In genomic region chr21:37675202-37675801, GRCh38 we compare ENCODE assay signal across 8 cellular contexts.
DNase-seq lines count a peak whose midpoint lies in the region; ATAC-seq and TF ChIP-seq lines count a peak whose summit lies in the region.

No MANE protein-coding gene starts in this region.

- CTCF ChIA-PET in activated naive CD4-positive, alpha-beta T cell treated with anti-CD3 and anti-CD28 coated beads for 36 hours (lab: Charles Lee), result interaction anchor here (0.6 to 1.6 kb wide), 12 partner anchors 10 to 681 kb away, joined by 3 to 11 read pairs (median 4); no protein-coding TSS in a partner anchor

- peaks cover 7% of the 10 kb centered on the region for H3K27me3 Mint-ChIP-seq in CD4-positive, CD25-positive, alpha-beta regulatory T cell
- peaks cover 16% of the 10 kb centered on the region for H3K27me3 Mint-ChIP-seq in activated naive CD4-positive, alpha-beta T cell treated with anti-CD3 and anti-CD28 coated beads for 36 hours (ENCODE audit: low read depth)

- H3K4me3 ChIP-seq in CD4-positive, CD25-positive, alpha-beta regulatory T cell (ENCODE audit: low read depth, low read length), result no peak overlapping the region
- no peak overlapping the region for H3K4me3 ChIP-seq in cardiac muscle cell
- H3K4me3 ChIP-seq in prostate gland, result no peak overlapping the region

- intact Hi-C loops in activated naive CD4-positive, alpha-beta T cell treated with anti-CD3 and anti-CD28 coated beads for 36 hours (cut with micrococcal nuclease), result loop anchor here (10.0 kb wide), 1 partner anchor 449 kb away; no protein-coding TSS in a partner anchor
- intact Hi-C loops in prostate gland (cut with DNase I), result no loop called here

- H3K27ac ChIP-seq in CD4-positive, CD25-positive, alpha-beta regulatory T cell (ENCODE audit: insufficient read depth, low read length, poor library complexity, severe bottlenecking), result no peak overlapping the region
- H3K27ac ChIP-seq in cardiac muscle cell (no peak overlapping the region), prostate gland (no peak overlapping the region)

- H3K27ac Mint-ChIP-seq in CD4-positive, CD25-positive, alpha-beta regulatory T cell, result no peak overlapping the region
- no peak overlapping the region for H3K27ac Mint-ChIP-seq in activated naive CD4-positive, alpha-beta T cell treated with anti-CD3 and anti-CD28 coated beads for 36 hours

- H3K27me3 ChIP-seq in CD4-positive, CD25-positive, alpha-beta regulatory T cell (ENCODE audit: control insufficient read depth, insufficient read depth, low read length), result peaks cover 5% of the 10 kb centered on the region
- H3K27me3 ChIP-seq in cardiac muscle cell, result peaks cover 4% of the 10 kb centered on the region
- peaks cover 4% of the 10 kb centered on the region for H3K27me3 ChIP-seq in prostate gland (replicated peaks; ENCODE audit: insufficient read depth)

- 17% methylated on average over 35 of the region's 35 CpGs for WGBS in prostate gland

- TF ChIP-seq CTCF in cardiac muscle cell (IDR thresholded peaks at IDR 0.05; ENCODE audit: low read depth, low read length), result peak; percentile 93
- peak; percentile 66 to 90 (median 83) for TF ChIP-seq CTCF in prostate gland (IDR thresholded peaks at IDR 0.05)

- TF ChIP-seq POLR2A in prostate gland (IDR thresholded peaks at IDR 0.05), result no peak

- H3K4me3 Mint-ChIP-seq in CD4-positive, CD25-positive, alpha-beta regulatory T cell, result no peak overlapping the region
- no peak overlapping the region for H3K4me3 Mint-ChIP-seq in activated naive CD4-positive, alpha-beta T cell treated with anti-CD3 and anti-CD28 coated beads for 36 hours

- DNase-seq in CD4-positive, CD25-positive, alpha-beta regulatory T cell, result peak; percentile 16 to 53 (median 29)
- peak; percentile 40 for DNase-seq in HPDE6-E6E7 (ENCODE audit: extremely low spot score)
- peak; percentile 74 for DNase-seq in RPMI8226
- DNase-seq in activated naive CD4-positive, alpha-beta T cell treated with anti-CD3 and anti-CD28 coated beads for 36 hours, result peak; percentile 70
- DNase-seq in cardiac muscle cell (ENCODE audit: low read depth in 1 of 2, low spot score in 1 of 2), result peak; percentile 62 to 82
- peak; percentile 47 for DNase-seq in prostate gland (ENCODE audit: low spot score)

- H3K9me3 ChIP-seq in CD4-positive, CD25-positive, alpha-beta regulatory T cell (ENCODE audit: control insufficient read depth in 2 of 2, low read length in 2 of 2), result no peaks in the 10 kb centered on the region
- H3K9me3 ChIP-seq in cardiac muscle cell (ENCODE audit: low read depth) (no peaks in the 10 kb centered on the region), prostate gland (no peaks in the 10 kb centered on the region)

- no peaks in the 10 kb centered on the region for H3K4me1 Mint-ChIP-seq in CD4-positive, CD25-positive, alpha-beta regulatory T cell
- H3K4me1 Mint-ChIP-seq in activated naive CD4-positive, alpha-beta T cell treated with anti-CD3 and anti-CD28 coated beads for 36 hours (ENCODE audit: low read depth), result peaks cover 2% of the 10 kb centered on the region

- H3K36me3 ChIP-seq in CD4-positive, CD25-positive, alpha-beta regulatory T cell (ENCODE audit: control insufficient read depth, insufficient read depth, low read length), result no peaks in the 10 kb centered on the region
- H3K36me3 ChIP-seq in cardiac muscle cell (no peaks in the 10 kb centered on the region), prostate gland (no peaks in the 10 kb centered on the region)

- peak in 1 of 2 donors; percentile 30 for ATAC-seq in CD4-positive, CD25-positive, alpha-beta regulatory T cell (ENCODE audit: low read depth in 2 of 2)
- ATAC-seq in GM21825 (IDR thresholded peaks at IDR 0.05; ENCODE audit: unreplicated experiment), result no peak
- no peak for ATAC-seq in HG02642 (IDR thresholded peaks at IDR 0.05; ENCODE audit: poor library complexity, unreplicated experiment)

- peaks cover 3% of the 10 kb centered on the region for H3K4me1 ChIP-seq in CD4-positive, CD25-positive, alpha-beta regulatory T cell (ENCODE audit: control insufficient read depth, insufficient read depth, low read length, poor library complexity, severe bottlenecking)
- H3K4me1 ChIP-seq in cardiac muscle cell (ENCODE audit: low read depth) (no peaks in the 10 kb centered on the region), prostate gland (replicated peaks) (no peaks in the 10 kb centered on the region)

- H3K9me3 Mint-ChIP-seq in CD4-positive, CD25-positive, alpha-beta regulatory T cell, result peaks cover 0 to 4% (median 0%) of the 10 kb centered on the region in 7 donors
- H3K9me3 Mint-ChIP-seq in activated naive CD4-positive, alpha-beta T cell treated with anti-CD3 and anti-CD28 coated beads for 36 hours, result no peaks in the 10 kb centered on the region

- no peaks in the 10 kb centered on the region for H3K36me3 Mint-ChIP-seq in CD4-positive, CD25-positive, alpha-beta regulatory T cell
- H3K36me3 Mint-ChIP-seq in activated naive CD4-positive, alpha-beta T cell treated with anti-CD3 and anti-CD28 coated beads for 36 hours (ENCODE audit: low read depth), result no peaks in the 10 kb centered on the region
